Comparison of ENCODE assay signal across 15 cellular contexts in the genomic region with DNA sequence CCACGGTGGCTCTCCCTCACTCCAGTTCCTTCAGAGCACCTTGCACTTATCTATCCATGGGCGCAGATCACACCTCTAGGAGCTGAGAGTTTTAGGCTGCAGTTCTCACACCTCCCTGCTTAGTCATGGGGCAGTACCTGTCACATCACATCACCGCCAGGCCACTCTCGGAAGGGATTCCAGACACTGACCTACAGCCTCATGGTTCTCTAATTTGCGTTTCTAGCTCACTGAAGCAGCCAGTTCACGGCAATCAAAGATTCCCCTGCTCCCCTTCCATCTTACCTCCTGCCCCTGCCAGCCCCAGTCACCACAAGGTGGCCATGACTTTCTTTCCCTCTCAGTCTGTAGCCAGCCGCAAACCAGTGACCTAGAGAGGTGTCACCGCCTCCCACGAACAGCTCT. TPM values are rescaled to one million over a fixed set of nuclear protein-coding genes. Genes with fewer than 3 reads are reported as not detected.
DNase-seq lines count a peak whose midpoint lies in the region; ATAC-seq, FAIRE-seq and TF ChIP-seq lines count a peak whose summit lies in the region.
"Had no signal": no experiment of that assay in that cellular context is flagged by ENCODE, and none has a peak within 500 bp of the region (broad histone marks: within the 10 kb centered on the region; RNA-seq: fewer than 3 reads in every experiment).

No MANE protein-coding gene starts in this region.

- TF ChIP-seq EP300 in K562 (IDR thresholded peaks at IDR 0.05; ENCODE audit: low read length), result no peak

- in situ Hi-C loops in K562 (cut with MboI), result no loop called here

- H2AK5ac ChIP-seq in H9 (ENCODE audit: insufficient read length, low read length), result no peak overlapping the region

- H3K14ac ChIP-seq in H9 (ENCODE audit: insufficient read depth, low read length), result no peak overlapping the region; the same call in 1 of the 2 replicates

- intact Hi-C loops in K562 (cut with micrococcal nuclease) (no loop called here), natural killer cell (cut with micrococcal nuclease) (no loop called here)

- H4K20me1 ChIP-seq in H9 (ENCODE audit: control insufficient read depth, insufficient read depth, insufficient read length), result no peaks in the 10 kb centered on the region
- no peaks in the 10 kb centered on the region for H4K20me1 ChIP-seq in K562 (replicated peaks; ENCODE audit: control insufficient read depth, insufficient read depth, low read length)

- H2BK12ac ChIP-seq in H9 (ENCODE audit: insufficient read length, low read depth, low read length), result no peak overlapping the region

- no peaks in the 10 kb centered on the region; a peak in 2 of 5 replicates for H3K9me3 Mint-ChIP-seq in H9
- no peaks in the 10 kb centered on the region for H3K9me3 Mint-ChIP-seq in natural killer cell

- no peak for TF ChIP-seq POLR2A in K562 (conservative IDR thresholded peaks at IDR 0.05)

- no peak overlapping the region for H3K4me3 ChIP-seq in K562
- H3K4me3 ChIP-seq: smooth muscle cell had no signal

- no peaks in the 10 kb centered on the region for H3K23me2 ChIP-seq in H9 (ENCODE audit: insufficient read length, low read depth, low read length, poor library complexity, severe bottlenecking)

- no peaks in the 10 kb centered on the region for H3K27me3 ChIP-seq in H9 (ENCODE audit: insufficient read depth, low read length)
- peaks cover 0 to 6% of the 10 kb centered on the region in 2 experiments; a peak in 2 of 5 replicates for H3K27me3 ChIP-seq in K562 (ENCODE audit: control insufficient read depth in 2 of 2, insufficient read depth in 2 of 2, low read length in 2 of 2)

- H3K79me2 ChIP-seq in H9 (ENCODE audit: insufficient read depth, low read length) (no peaks in the 10 kb centered on the region), K562 (ENCODE audit: control insufficient read depth, insufficient read depth, low read length) (no peaks in the 10 kb centered on the region)

- BruUV-seq in K562 (replicated peaks; lab: Mats Ljungman, UMichigan), result no TSS peak

- WGBS in H9 (ENCODE audit: extremely low coverage, insufficient read length, low lambda C conversion rate), result no CpG with 5 or more reads among the region's 9 CpGs
- 10% methylated on average over 9 of the region's 9 CpGs for WGBS in K562 (ENCODE audit: insufficient coverage, low coverage, missing lambda C conversion rate)

- no peak overlapping the region for H4K5ac ChIP-seq in H9 (ENCODE audit: insufficient read length, low read depth, low read length)

- FAIRE-seq in K562 (lab: Jason Lieb, UNC), result no peak

- TF ChIP-seq CTCF in GM12874 (IDR thresholded peaks at IDR 0.05; ENCODE audit: insufficient read depth, low read depth, low read length) (peak; percentile 33; the same call in 1 of the 2 replicates), H9 (conservative IDR thresholded peaks at IDR 0.05) (peak; percentile 44), K562 (IDR thresholded peaks at IDR 0.05 in 2 of 3, conservative IDR thresholded peaks at IDR 0.05 in 1 of 3; ENCODE audit: insufficient read depth in 2 of 3, low read depth in 1 of 3, low read length in 3 of 3) (no peak), natural killer cell (IDR thresholded peaks at IDR 0.05) (no peak)

- no peak overlapping the region for H3K18ac ChIP-seq in H9 (ENCODE audit: insufficient read length, low read depth, low read length)

- H4K91ac ChIP-seq in H9 (ENCODE audit: insufficient read length, low read depth, low read length), result no peak overlapping the region

- H3K27me3 Mint-ChIP-seq in H9 (ENCODE audit: low read depth), result peaks cover 9% of the 10 kb centered on the region
- H3K27me3 Mint-ChIP-seq in natural killer cell (ENCODE audit: low read depth in 2 of 2), result no peaks in the 10 kb centered on the region

- H3K27ac Mint-ChIP-seq in H9, result peak overlapping the region in 2 of 3 experiments; percentile 41 to 55; a peak in 3 of 7 replicates
- peak overlapping the region in 1 of 2 donors; percentile 70 for H3K27ac Mint-ChIP-seq in natural killer cell

- H3K23ac ChIP-seq in H9 (ENCODE audit: insufficient read length, low read depth, low read length), result no peak overlapping the region

- H3K27ac ChIP-seq in H9 (ENCODE audit: insufficient read length, low read depth, low read length) (no peak overlapping the region), K562 (ENCODE audit: extremely low read depth, low read depth, low read length) (no peak overlapping the region)

- H3K4me3 Mint-ChIP-seq in H9 (no peak overlapping the region), natural killer cell (peak overlapping the region; percentile 45)

- no peak overlapping the region for H3K4me2 ChIP-seq in H9 (ENCODE audit: insufficient read depth, insufficient read length, low read length)
- H3K4me2 ChIP-seq in K562 (ENCODE audit: insufficient read depth, low read length), result no peak overlapping the region
- H3K4me2 ChIP-seq: smooth muscle cell had no signal

- H3K36me3 Mint-ChIP-seq in H9 (ENCODE audit: insufficient read depth in 1 of 3, low read depth in 3 of 3) (no peaks in the 10 kb centered on the region; a peak in 1 of 7 replicates), natural killer cell (no peaks in the 10 kb centered on the region)

- no peak overlapping the region for H3K4ac ChIP-seq in H9 (ENCODE audit: low read depth, low read length)

- no peak overlapping the region for H2AFZ ChIP-seq in H9 (ENCODE audit: low read length)
- H2AFZ ChIP-seq in K562 (ENCODE audit: low read depth, low read length), result no peak overlapping the region

- no peak overlapping the region for H2BK15ac ChIP-seq in H9 (ENCODE audit: low read depth, low read length)

- POLR2A ChIA-PET in K562 (lab: Yijun Ruan, JAX), result no interaction called here

- no peaks in the 10 kb centered on the region for H3K4me1 ChIP-seq in H9 (ENCODE audit: insufficient read depth, low read length)
- H3K4me1 ChIP-seq in K562 (replicated peaks in 1 of 2; ENCODE audit: control insufficient read depth in 2 of 2, insufficient read depth in 2 of 2, low read length in 2 of 2), result peaks cover 0 to 1% of the 10 kb centered on the region in 2 experiments; a peak in 1 of 5 replicates

- no peaks in the 10 kb centered on the region for H3K79me1 ChIP-seq in H9 (ENCODE audit: insufficient read depth, low read depth, low read length, poor library complexity, severe bottlenecking)

- CTCF ChIA-PET in K562 (lab: Yijun Ruan, JAX; ENCODE audit: low intra/inter-chr PET ratio), result no interaction called here

- no peak overlapping the region for H2BK20ac ChIP-seq in H9 (ENCODE audit: low read depth, low read length, poor library complexity, severe bottlenecking)

- no peak overlapping the region for H2BK120ac ChIP-seq in H9 (ENCODE audit: low read depth, low read length, poor library complexity, severe bottlenecking)

- no peak overlapping the region for H4K8ac ChIP-seq in H9 (replicated peaks; ENCODE audit: insufficient read length, low read depth, low read length)

- no peak overlapping the region for H3K56ac ChIP-seq in H9 (ENCODE audit: insufficient read length, low read depth, low read length)

- DNase-seq in H9, result peak; percentile 67
- DNase-seq in K562 (ENCODE audit: extremely low read depth in 1 of 4, low spot score in 3 of 4), result no peak
- DNase-seq in natural killer cell, result no peak
- DNase-seq in stimulated activated CD4-positive, alpha-beta T cell treated with anti-CD3 and anti-CD28 coated beads, Interleukin-4, amount 100 ng/mL, for 4 hours, result no peak
- DNase-seq in anterior cingulate cortex (lab: John Stamatoyannopoulos, UW), result no peak
- DNase-seq in NOMO-1 (lab: John Stamatoyannopoulos, UW; ENCODE audit: unreplicated experiment in 2 of 2), result no peak
- DNase-seq: activated gamma-delta T cell, KG1, NCI-H1417 treated with DMSO at 0.1 percent for 48 hours, NCI-H446 had no signal

- TF ChIP-seq RAD21 in K562 (CRISPR knock-in tag; conservative IDR thresholded peaks at IDR 0.05 in 1 of 2, IDR thresholded peaks at IDR 0.05 in 1 of 2), result no peak

- H3K9ac ChIP-seq in H9 (ENCODE audit: extremely low read depth, insufficient read length, low read length) (no peak overlapping the region), K562 (ENCODE audit: insufficient read depth in 1 of 2, low read depth in 2 of 2, low read length in 2 of 2) (no peak overlapping the region)

- H3K9me3 ChIP-seq in H9 (ENCODE audit: control insufficient read depth, low read depth, low read length) (no peaks in the 10 kb centered on the region), K562 (replicated peaks; ENCODE audit: control insufficient read depth, insufficient read depth, low read depth, low read length) (no peaks in the 10 kb centered on the region)

- H3K9me1 ChIP-seq in K562 (ENCODE audit: control insufficient read depth, insufficient read depth, low read length), result no peaks in the 10 kb centered on the region

- no peak overlapping the region for H3T11ph ChIP-seq in H9 (ENCODE audit: low read length)

- ATAC-seq in K562 (peak; percentile 72), natural killer cell (peak; percentile 60 to 71 (median 68)), HG02840 (IDR thresholded peaks at IDR 0.05; ENCODE audit: low FRiP score, unreplicated experiment) (no peak)

- no peak overlapping the region for H2BK5ac ChIP-seq in H9 (ENCODE audit: insufficient read length, low read length)

- no peaks in the 10 kb centered on the region for H3K36me3 ChIP-seq in K562 (ENCODE audit: control insufficient read depth, insufficient read depth, low read length)

- H3K4me1 Mint-ChIP-seq in H9 (peaks cover 0 to 6% of the 10 kb centered on the region in 2 experiments; a peak in 2 of 4 replicates), natural killer cell (peaks cover 26 to 35% of the 10 kb centered on the region in 2 donors)

RNA-seq across cellular contexts. Expression of a gene that starts 34.2 kb away (rescaled TPM):
- total RNA-seq in H9 (2021) (0.13 TPM in 1 of 2 replicates, not detected in the other), K562 (2014; rRNA removed) (0.09 and 0.12 TPM in 2 replicates), K562 (2014; rRNA removed; fragmentation: Illumina TruSeq; extraction: Trizol) (0.06 TPM in 1 of 2 replicates, not detected in the other), K562 (2015; rRNA removed; fragmentation: Illumina TruSeq; extraction: Trizol) (not detected in 2 replicates), K562 (2021) (0.07 and 0.11 TPM in 2 replicates), natural killer cell (1 to 10 TPM in 2 of 3 donors, under 1 TPM in 1; 0.12 to 2.9 (median 2.1) TPM)
- total RNA-seq in K562 (2011; cell fraction: chromatin; rRNA removed; ENCODE audit: low replicate concordance), result not detected in 2 replicates
- total RNA-seq in K562 (2011; cell fraction: nucleolus; rRNA removed), result not detected in 2 replicates
- total RNA-seq in K562 (2011; cell fraction: nucleoplasm; rRNA removed), result not detected in 2 replicates
- polyA plus RNA-seq in K562 (2011; rRNA removed) (0.07 TPM in 1 of 2 replicates, not detected in the other), K562 (2014; fragmentation: Illumina TruSeq; extraction: Trizol) (not detected in 2 replicates), K562 (2014; fragmentation: Nextera tagmentation; extraction: Ambion mirVana) (under 1 TPM in 1 of 2 experiments, not detected in 1; 0.07 TPM), K562 (2014; rRNA removed) (not detected in 2 replicates)
- polyA plus RNA-seq in K562 (2011; cell fraction: cytosol; rRNA removed), result 0.01 TPM in 1 of 2 replicates, not detected in the other
- polyA plus RNA-seq in K562 (2011; cell fraction: nucleus; rRNA removed), result 0.15 TPM in 1 of 2 replicates, not detected in the other
- polyA plus RNA-seq in K562 (2012), result 0.10 TPM in 1 of 2 replicates, not detected in the other
- 0.09 TPM in 1 of 2 replicates, not detected in the other for polyA minus RNA-seq in K562 (2011; rRNA and poly(A)+ RNA removed)
- polyA minus RNA-seq in K562 (2011; cell fraction: cytosol; rRNA and poly(A)+ RNA removed), result not detected in 2 replicates
- polyA minus RNA-seq in K562 (2011; cell fraction: nucleus; rRNA and poly(A)+ RNA removed), result 0.33 TPM in 1 of 2 replicates, not detected in the other
- total RNA-seq: fibroblast of lung, smooth muscle cell had no signal
- polyA plus RNA-seq: fibroblast of lung, neural cell, smooth muscle cell had no signal

Comparison
In these comparisons a context has a peak if more than half of its experiments do, and no peak if none do; other contexts are left out.
1. CTCF ChIP-seq: peak in GM12874 (single experiment) and H9 (single experiment); none in K562 (0 of 3) and natural killer cell (single experiment).